In genomic region chr1:66168467-66168887, GRCh38 we compare ENCODE assay signal across 15 cellular contexts.
DNase-seq lines count a peak whose midpoint lies in the region; ATAC-seq and TF ChIP-seq lines count a peak whose summit lies in the region.
"Had no signal": no experiment of that assay in that cellular context is flagged by ENCODE, and none has a peak within 500 bp of the region (broad histone marks: within the 10 kb centered on the region; RNA-seq: fewer than 3 reads in every experiment).

No MANE protein-coding gene starts in this region.

- H3K36me3 Mint-ChIP-seq in progenitor cell of endocrine pancreas (ENCODE audit: insufficient read depth), result no peaks in the 10 kb centered on the region

- no peaks in the 10 kb centered on the region for H3K36me3 ChIP-seq in kidney epithelial cell (ENCODE audit: control insufficient read depth, insufficient read depth, low read length)

- peaks cover 3% of the 10 kb centered on the region for H3K9me3 Mint-ChIP-seq in progenitor cell of endocrine pancreas (ENCODE audit: low read depth)
- H3K9me3 Mint-ChIP-seq: activated T-helper 1 cell treated with anti-CD3 and anti-CD28 coated beads, Interleukin-12 subunit alpha, Interleukin-12 subunit beta, Interleukin-2, Interleukin-4 antibody, amounts not matched to agents 30 ng/mL and 10 ng/mL and 1 ng/mL, durations not matched to agents 14 hours and 24 hours and 36 hours had no signal

- no peaks in the 10 kb centered on the region for H3K27me3 ChIP-seq in kidney epithelial cell (ENCODE audit: control insufficient read depth, insufficient read depth, low read length)
- H3K27me3 ChIP-seq: body of pancreas had no signal

- H3K4me1 Mint-ChIP-seq in progenitor cell of endocrine pancreas (ENCODE audit: low read depth), result peaks cover 3% of the 10 kb centered on the region

- TF ChIP-seq CTCF in kidney epithelial cell (IDR thresholded peaks at IDR 0.05; ENCODE audit: insufficient read depth, low read length, poor library complexity, severe bottlenecking), result no peak
- no peak for TF ChIP-seq CTCF in progenitor cell of endocrine pancreas (IDR thresholded peaks at IDR 0.05; ENCODE audit: unreplicated experiment)

- no peak overlapping the region for H3K4me3 Mint-ChIP-seq in progenitor cell of endocrine pancreas (ENCODE audit: low read depth)

- ATAC-seq in GM21526 (IDR thresholded peaks at IDR 0.05; ENCODE audit: low FRiP score, unreplicated experiment) (peak; percentile 47), HG03108 (IDR thresholded peaks at IDR 0.05; ENCODE audit: unreplicated experiment) (no peak)
- ATAC-seq: body of pancreas had no signal

- H3K4me3 ChIP-seq in kidney epithelial cell (ENCODE audit: low read depth, low read length), result no peak overlapping the region
- H3K4me3 ChIP-seq: body of pancreas had no signal

- no peak overlapping the region for H3K27ac Mint-ChIP-seq in progenitor cell of endocrine pancreas
- H3K27ac Mint-ChIP-seq: activated T-helper 1 cell treated with anti-CD3 and anti-CD28 coated beads, Interleukin-12 subunit alpha, Interleukin-12 subunit beta, Interleukin-2, Interleukin-4 antibody, amounts not matched to agents 30 ng/mL and 10 ng/mL and 1 ng/mL, durations not matched to agents 14 hours and 24 hours and 36 hours had no signal

- DNase-seq in Ammon's horn (ENCODE audit: low spot score) (peak; percentile 34), RPMI7951 (ENCODE audit: low read depth) (peak; percentile 19), kidney epithelial cell (ENCODE audit: low read depth) (peak; percentile 14), progenitor cell of endocrine pancreas (ENCODE audit: low spot score, unreplicated experiment) (no peak), NK-92 (lab: John Stamatoyannopoulos, UW; ENCODE audit: unreplicated experiment) (no peak), HT-29 (ENCODE audit: low spot score) (no peak)
- DNase-seq: activated CD4-positive, alpha-beta T cell treated with anti-CD3 and anti-CD28 coated beads for 48 hours; body of pancreas; NCI-H1930; NK-92 treated with Interleukin-12 subunit alpha and Interleukin-12 subunit beta, amount 100 ng/mL, for 24 hours; stimulated activated CD4-positive, alpha-beta T cell treated with anti-CD3 and anti-CD28 coated beads, Interleukin-1b, Interleukin-23, amount 100 ng/mL, for 48 hours; SW 1271 had no signal

- H3K27me3 Mint-ChIP-seq in progenitor cell of endocrine pancreas, result no peaks in the 10 kb centered on the region

Comparison
In these comparisons a context has a peak if more than half of its experiments do, and no peak if none do; other contexts are left out.
1. DNase-seq: peak in Ammon's horn (single experiment), RPMI7951 (single experiment) and kidney epithelial cell (single experiment); none in progenitor cell of endocrine pancreas (single experiment), NK-92 (single experiment) and HT-29 (single experiment).